ENCODE assay signal across 9 cellular contexts in the genomic region with DNA sequence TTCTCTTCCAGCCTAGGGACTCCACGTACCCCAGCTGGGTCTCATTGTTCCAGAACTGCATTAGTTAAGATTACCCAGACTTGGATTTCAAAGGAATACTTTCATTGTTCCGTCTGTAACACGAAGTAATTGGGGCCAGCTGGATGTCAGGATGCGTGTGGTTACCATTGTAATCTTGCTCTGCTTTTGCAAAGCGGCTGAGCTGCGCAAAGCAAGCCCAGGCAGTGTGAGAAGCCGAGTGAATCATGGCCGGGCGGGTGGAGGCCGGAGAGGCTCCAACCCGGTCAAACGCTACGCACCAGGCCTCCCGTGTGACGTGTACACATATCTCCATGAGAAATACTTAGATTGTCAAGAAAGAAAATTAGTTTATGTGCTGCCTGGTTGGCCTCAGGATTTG. TPM values are rescaled to one million over a fixed set of nuclear protein-coding genes. Genes with fewer than 3 reads are reported as not detected.
DNase-seq lines count a peak whose midpoint lies in the region; ATAC-seq and TF ChIP-seq lines count a peak whose summit lies in the region.
"Had no signal": no experiment of that assay in that cellular context is flagged by ENCODE, and none has a peak within 500 bp of the region (broad histone marks: within the 10 kb centered on the region; RNA-seq: fewer than 3 reads in every experiment).

No MANE protein-coding gene starts in this region.

- TF ChIP-seq CTCF in BE2C (IDR thresholded peaks at IDR 0.05; ENCODE audit: low read depth, low read length) = no peak
- TF ChIP-seq CTCF in heart right ventricle (IDR thresholded peaks at IDR 0.05) = no peak

- H3K4me3 Mint-ChIP-seq in activated naive CD8-positive, alpha-beta T cell treated with anti-CD3 and anti-CD28 coated beads for 36 hours = no peak overlapping the region
- H3K4me3 Mint-ChIP-seq: activated T-cell treated with anti-CD3 and anti-CD28 coated beads, Interleukin-2, amount 50 U/mL, for 4 hours had no signal

- H3K4me3 ChIP-seq in BE2C (ENCODE audit: low read depth, low read length) (no peak overlapping the region), heart right ventricle (peak overlapping the region in 1 of 10 donors; percentile 8)

- ATAC-seq in heart right ventricle (peak; percentile 81 to 97 (median 94)), GM18909 (IDR thresholded peaks at IDR 0.05; ENCODE audit: poor library complexity, unreplicated experiment) (no peak)
- ATAC-seq in activated naive CD4-positive, alpha-beta T cell treated with anti-CD3 and anti-CD28 coated beads, Interleukin-2, amount 50 U/mL, for 72 hours = no peak
- ATAC-seq: activated T-cell treated with anti-CD3 and anti-CD28 coated beads, Interleukin-2, amount 50 U/mL, for 4 hours had no signal

- intact Hi-C loops in heart right ventricle (cut with DNase I) (no loop called here), posterior cingulate gyrus (cut with DNase I) (no loop called here)

- no peaks in the 10 kb centered on the region for H3K27me3 Mint-ChIP-seq in activated naive CD8-positive, alpha-beta T cell treated with anti-CD3 and anti-CD28 coated beads for 36 hours

- H3K4me1 Mint-ChIP-seq in activated naive CD8-positive, alpha-beta T cell treated with anti-CD3 and anti-CD28 coated beads for 36 hours = no peaks in the 10 kb centered on the region

- peaks cover 19% of the 10 kb centered on the region for H3K4me1 ChIP-seq in BE2C
- peaks cover 0 to 62% (median 41%) of the 10 kb centered on the region in 9 donors for H3K4me1 ChIP-seq in heart right ventricle

- H3K27ac ChIP-seq in heart right ventricle = peak overlapping the region; percentile 36 to 81 (median 68)

- H3K36me3 Mint-ChIP-seq in activated naive CD4-positive, alpha-beta T cell treated with anti-CD3 and anti-CD28 coated beads, Interleukin-2, amount 50 U/mL, for 72 hours = no peaks in the 10 kb centered on the region
- H3K36me3 Mint-ChIP-seq in activated naive CD8-positive, alpha-beta T cell treated with anti-CD3 and anti-CD28 coated beads for 36 hours = no peaks in the 10 kb centered on the region

- H3K27ac Mint-ChIP-seq in activated naive CD4-positive, alpha-beta T cell treated with anti-CD3 and anti-CD28 coated beads, Interleukin-2, amount 50 U/mL, for 72 hours = no peak overlapping the region
- H3K27ac Mint-ChIP-seq in activated naive CD8-positive, alpha-beta T cell treated with anti-CD3 and anti-CD28 coated beads for 36 hours = no peak overlapping the region

- H3K9me3 ChIP-seq in BE2C = no peaks in the 10 kb centered on the region
- H3K9me3 ChIP-seq in heart right ventricle = no peaks in the 10 kb centered on the region

- H3K9me3 Mint-ChIP-seq in activated naive CD4-positive, alpha-beta T cell treated with anti-CD3 and anti-CD28 coated beads, Interleukin-2, amount 50 U/mL, for 72 hours = no peaks in the 10 kb centered on the region
- no peaks in the 10 kb centered on the region for H3K9me3 Mint-ChIP-seq in activated naive CD8-positive, alpha-beta T cell treated with anti-CD3 and anti-CD28 coated beads for 36 hours
- H3K9me3 Mint-ChIP-seq: activated T-cell treated with anti-CD3 and anti-CD28 coated beads, Interleukin-2, amount 50 U/mL, for 4 hours had no signal

- 67 to 68% methylated on average over 15 of the region's 15 CpGs for WGBS in heart right ventricle, 2 donors

- H3K36me3 ChIP-seq in BE2C (no peaks in the 10 kb centered on the region), heart right ventricle (no peaks in the 10 kb centered on the region)

- DNase-seq in BE2C (peak; percentile 70), amniotic epithelial cell (ENCODE audit: low read depth) (peak; percentile 98), heart right ventricle (peak; percentile 60 to 70), posterior cingulate gyrus (peak in 6 of 10 donors; percentile 4 to 85 (median 30)), NCI-H510A (lab: John Stamatoyannopoulos, UW) (no peak)
- DNase-seq in activated naive CD4-positive, alpha-beta T cell treated with anti-CD3 and anti-CD28 coated beads, Interleukin-2, amount 50 U/mL, for 72 hours (ENCODE audit: low spot score in 2 of 2) = no peak
- DNase-seq in activated naive CD8-positive, alpha-beta T cell treated with anti-CD3 and anti-CD28 coated beads for 36 hours = no peak
- DNase-seq: activated T-cell treated with anti-CD3 and anti-CD28 coated beads, Interleukin-2, amount 50 U/mL, for 4 hours had no signal

- H3K27me3 ChIP-seq in BE2C (no peaks in the 10 kb centered on the region), heart right ventricle (no peaks in the 10 kb centered on the region)

RNA-seq across cellular contexts. Expression of gene LRRC17, which starts 21.0 kb away (rescaled TPM):
- 2.6 TPM for polyA plus RNA-seq in BE2C (2012; ENCODE audit: insufficient read depth, insufficient read length, low read depth)
- total RNA-seq in heart right ventricle = 1 to 10 TPM in 7 of 10 donors, under 1 TPM in 3; 0.12 to 9.5 (median 2.6) TPM
- polyA plus RNA-seq in heart right ventricle = 1 to 10 TPM; 2.5 to 2.7 TPM
- total RNA-seq in activated naive CD4-positive, alpha-beta T cell treated with anti-CD3 and anti-CD28 coated beads, Interleukin-2, amount 50 U/mL, for 72 hours = not detected
- total RNA-seq in activated naive CD8-positive, alpha-beta T cell treated with anti-CD3 and anti-CD28 coated beads for 36 hours = not detected

Comparison
In these comparisons a context has a peak if more than half of its experiments do, and no peak if none do; other contexts are left out.
1. DNase-seq: peak in BE2C (single experiment), amniotic epithelial cell (single experiment), heart right ventricle (2 of 2) and posterior cingulate gyrus (6 of 10); none in activated naive CD4-positive, alpha-beta T cell treated with anti-CD3 and anti-CD28 coated beads, Interleukin-2, amount 50 U/mL, for 72 hours (0 of 2), activated naive CD8-positive, alpha-beta T cell treated with anti-CD3 and anti-CD28 coated beads for 36 hours (single experiment) and NCI-H510A (single experiment).
2. ATAC-seq: peak in heart right ventricle (8 of 8); none in activated naive CD4-positive, alpha-beta T cell treated with anti-CD3 and anti-CD28 coated beads, Interleukin-2, amount 50 U/mL, for 72 hours (0 of 2) and GM18909 (single experiment).